Comparison of ENCODE assay signal across 9 cellular contexts in genomic region chr7:29807179-29807841, GRCh38. TPM values are rescaled to one million over a fixed set of nuclear protein-coding genes. Genes with fewer than 3 reads are reported as not detected.
DNase-seq lines count a peak whose midpoint lies in the region; ATAC-seq and TF ChIP-seq lines count a peak whose summit lies in the region.
"Had no signal": no experiment of that assay in that cellular context is flagged by ENCODE, and none has a peak within 500 bp of the region (broad histone marks: within the 10 kb centered on the region; RNA-seq: fewer than 3 reads in every experiment).

No MANE protein-coding gene starts in this region.

- DNase-seq in AG10803 (ENCODE audit: low read depth) (peak; percentile 5), SK-MEL-5 (ENCODE audit: low read depth, low spot score) (peak; percentile 69), heart left ventricle (peak; percentile 42 to 76 (median 54)), occipital lobe (lab: John Stamatoyannopoulos, UW) (peak; percentile 25)
- DNase-seq in activated T-helper 1 cell treated with anti-CD3 and anti-CD28 coated beads, Interleukin-12 subunit alpha, Interleukin-12 subunit beta, Interleukin-2, Interleukin-4 antibody, amounts not matched to agents 30 ng/mL and 10 ng/mL and 1 ng/mL, durations not matched to agents 14 hours and 24 hours and 36 hours (ENCODE audit: low spot score): no peak
- no peak for DNase-seq in activated CD4-positive, alpha-beta memory T cell treated with anti-CD3 and anti-CD28 coated beads for 36 hours
- DNase-seq in stimulated activated CD4-positive, alpha-beta T cell treated with anti-CD3 and anti-CD28 coated beads, Interleukin-4, amount 100 ng/mL, for 4 hours: no peak

- H3K27ac ChIP-seq in heart left ventricle: peak overlapping the region in 10 of 12 donors; percentile 56 to 87 (median 70)
- H3K27ac ChIP-seq: epithelial cell of prostate had no signal

- ATAC-seq in heart left ventricle (peak; percentile 47 to 81 (median 80)), GM18505 (IDR thresholded peaks at IDR 0.05; ENCODE audit: unreplicated experiment) (no peak)

- intact Hi-C loops in heart left ventricle (cut with DNase I): loop anchor here in 4 of 10 donors (5.0 to 10.0 kb wide), 4 partner anchors 53 to 117 kb away; no protein-coding TSS in a partner anchor
- intact Hi-C loops in activated T-helper 1 cell treated with anti-CD3 and anti-CD28 coated beads, Interleukin-12 subunit alpha, Interleukin-12 subunit beta, Interleukin-2, Interleukin-4 antibody, amounts not matched to agents 30 ng/mL and 10 ng/mL and 1 ng/mL, durations not matched to agents 14 hours and 24 hours and 36 hours (cut with micrococcal nuclease): no loop called here
- intact Hi-C loops in activated CD4-positive, alpha-beta memory T cell treated with anti-CD3 and anti-CD28 coated beads for 36 hours (cut with micrococcal nuclease): no loop called here

- TF ChIP-seq CTCF in AG10803 (conservative IDR thresholded peaks at IDR 0.05; ENCODE audit: low read length) (no peak), heart left ventricle (IDR thresholded peaks at IDR 0.05) (peak in 10 of 12 donors; percentile 10 to 60 (median 26))

- POLR2A ChIA-PET in activated CD4-positive, alpha-beta memory T cell treated with anti-CD3 and anti-CD28 coated beads for 36 hours (lab: Charles Lee): no interaction called here

- 8 to 10% (median 9%) methylated on average over 16 to 28 of the region's 28 CpGs for WGBS in heart left ventricle, 4 donors

- CTCF ChIA-PET in activated CD4-positive, alpha-beta memory T cell treated with anti-CD3 and anti-CD28 coated beads for 36 hours (lab: Charles Lee): no interaction called here

- H3K36me3 ChIP-seq in heart left ventricle: no peaks in the 10 kb centered on the region

- no peaks in the 10 kb centered on the region for H3K36me3 Mint-ChIP-seq in activated T-helper 1 cell treated with anti-CD3 and anti-CD28 coated beads, Interleukin-12 subunit alpha, Interleukin-12 subunit beta, Interleukin-2, Interleukin-4 antibody, amounts not matched to agents 30 ng/mL and 10 ng/mL and 1 ng/mL, durations not matched to agents 14 hours and 24 hours and 36 hours (ENCODE audit: low read depth)
- H3K36me3 Mint-ChIP-seq in activated CD4-positive, alpha-beta memory T cell treated with anti-CD3 and anti-CD28 coated beads for 36 hours: no peaks in the 10 kb centered on the region

- H3K4me1 ChIP-seq in heart left ventricle: peaks cover 0 to 29% (median 13%) of the 10 kb centered on the region in 12 donors

- H3K27me3 Mint-ChIP-seq in activated T-helper 1 cell treated with anti-CD3 and anti-CD28 coated beads, Interleukin-12 subunit alpha, Interleukin-12 subunit beta, Interleukin-2, Interleukin-4 antibody, amounts not matched to agents 30 ng/mL and 10 ng/mL and 1 ng/mL, durations not matched to agents 14 hours and 24 hours and 36 hours (ENCODE audit: insufficient read depth): peaks cover 64% of the 10 kb centered on the region
- H3K27me3 Mint-ChIP-seq in activated CD4-positive, alpha-beta memory T cell treated with anti-CD3 and anti-CD28 coated beads for 36 hours: peaks cover 61% of the 10 kb centered on the region

- peaks cover 0 to 49% (median 0%) of the 10 kb centered on the region in 9 donors for H3K27me3 ChIP-seq in heart left ventricle

- peaks cover 7% of the 10 kb centered on the region for H3K4me1 Mint-ChIP-seq in activated T-helper 1 cell treated with anti-CD3 and anti-CD28 coated beads, Interleukin-12 subunit alpha, Interleukin-12 subunit beta, Interleukin-2, Interleukin-4 antibody, amounts not matched to agents 30 ng/mL and 10 ng/mL and 1 ng/mL, durations not matched to agents 14 hours and 24 hours and 36 hours (ENCODE audit: low read depth)
- peaks cover 5% of the 10 kb centered on the region for H3K4me1 Mint-ChIP-seq in activated CD4-positive, alpha-beta memory T cell treated with anti-CD3 and anti-CD28 coated beads for 36 hours (ENCODE audit: low read depth)

- H3K9me3 ChIP-seq in heart left ventricle: no peaks in the 10 kb centered on the region

- H3K9me3 Mint-ChIP-seq in activated T-helper 1 cell treated with anti-CD3 and anti-CD28 coated beads, Interleukin-12 subunit alpha, Interleukin-12 subunit beta, Interleukin-2, Interleukin-4 antibody, amounts not matched to agents 30 ng/mL and 10 ng/mL and 1 ng/mL, durations not matched to agents 14 hours and 24 hours and 36 hours: no peaks in the 10 kb centered on the region
- no peaks in the 10 kb centered on the region for H3K9me3 Mint-ChIP-seq in activated CD4-positive, alpha-beta memory T cell treated with anti-CD3 and anti-CD28 coated beads for 36 hours

- H3K4me3 ChIP-seq in AG10803 (ENCODE audit: low read length): no peak overlapping the region
- peak overlapping the region; percentile 57 to 81 (median 65) for H3K4me3 ChIP-seq in heart left ventricle

- no peak overlapping the region for H3K27ac Mint-ChIP-seq in activated T-helper 1 cell treated with anti-CD3 and anti-CD28 coated beads, Interleukin-12 subunit alpha, Interleukin-12 subunit beta, Interleukin-2, Interleukin-4 antibody, amounts not matched to agents 30 ng/mL and 10 ng/mL and 1 ng/mL, durations not matched to agents 14 hours and 24 hours and 36 hours
- H3K27ac Mint-ChIP-seq in activated CD4-positive, alpha-beta memory T cell treated with anti-CD3 and anti-CD28 coated beads for 36 hours: no peak overlapping the region

- TF ChIP-seq POLR2A in heart left ventricle (IDR thresholded peaks at IDR 0.05) (no peak), GM18505 (IDR thresholded peaks at IDR 0.05; ENCODE audit: borderline replicate concordance, extremely low read depth, insufficient read depth, insufficient read length) (no peak)

- in situ Hi-C loops in SK-MEL-5 (cut with HindIII; ENCODE audit: low pct_unique_long_range_greater_than_20kb, low sequenced_read_pairs): no loop called here

- no peak overlapping the region for H3K4me3 Mint-ChIP-seq in activated T-helper 1 cell treated with anti-CD3 and anti-CD28 coated beads, Interleukin-12 subunit alpha, Interleukin-12 subunit beta, Interleukin-2, Interleukin-4 antibody, amounts not matched to agents 30 ng/mL and 10 ng/mL and 1 ng/mL, durations not matched to agents 14 hours and 24 hours and 36 hours
- H3K4me3 Mint-ChIP-seq in activated CD4-positive, alpha-beta memory T cell treated with anti-CD3 and anti-CD28 coated beads for 36 hours: no peak overlapping the region

RNA-seq across cellular contexts. Expression of gene WIPF3, which starts 1.0 kb away (rescaled TPM):
- 3.6 and 4.1 TPM in 2 replicates for total RNA-seq in SK-MEL-5 (2014; rRNA removed; shearing (Covaris generic))
- 8.5 and 9.1 TPM in 2 replicates for polyA plus RNA-seq in SK-MEL-5 (2015; cell fraction: cytosol; rRNA removed)
- 4.7 TPM in 2 replicates for polyA plus RNA-seq in SK-MEL-5 (2015; cell fraction: nucleus; rRNA removed)
- total RNA-seq in heart left ventricle (10 to 100 TPM in 2 of 9 donors, 1 to 10 TPM in 7; 2.6 to 16.5 (median 6.8) TPM), occipital lobe (5.6 TPM)
- 1 to 10 TPM; 1.2 to 4.5 TPM for polyA plus RNA-seq in heart left ventricle
- total RNA-seq in activated T-helper 1 cell treated with anti-CD3 and anti-CD28 coated beads, Interleukin-12 subunit alpha, Interleukin-12 subunit beta, Interleukin-2, Interleukin-4 antibody, amounts not matched to agents 30 ng/mL and 10 ng/mL and 1 ng/mL, durations not matched to agents 14 hours and 24 hours and 36 hours: not detected in 2 replicates
- total RNA-seq in activated CD4-positive, alpha-beta memory T cell treated with anti-CD3 and anti-CD28 coated beads for 36 hours: not detected

Comparison
In these comparisons a context has a peak if more than half of its experiments do, and no peak if none do; other contexts are left out.
1. DNase-seq: peak in AG10803 (single experiment), SK-MEL-5 (single experiment), heart left ventricle (5 of 5) and occipital lobe (single experiment); none in activated T-helper 1 cell treated with anti-CD3 and anti-CD28 coated beads, Interleukin-12 subunit alpha, Interleukin-12 subunit beta, Interleukin-2, Interleukin-4 antibody, amounts not matched to agents 30 ng/mL and 10 ng/mL and 1 ng/mL, durations not matched to agents 14 hours and 24 hours and 36 hours (single experiment), activated CD4-positive, alpha-beta memory T cell treated with anti-CD3 and anti-CD28 coated beads for 36 hours (single experiment) and stimulated activated CD4-positive, alpha-beta T cell treated with anti-CD3 and anti-CD28 coated beads, Interleukin-4, amount 100 ng/mL, for 4 hours (0 of 2).